ENCODE assay signal across 15 cellular contexts in the genomic region with DNA sequence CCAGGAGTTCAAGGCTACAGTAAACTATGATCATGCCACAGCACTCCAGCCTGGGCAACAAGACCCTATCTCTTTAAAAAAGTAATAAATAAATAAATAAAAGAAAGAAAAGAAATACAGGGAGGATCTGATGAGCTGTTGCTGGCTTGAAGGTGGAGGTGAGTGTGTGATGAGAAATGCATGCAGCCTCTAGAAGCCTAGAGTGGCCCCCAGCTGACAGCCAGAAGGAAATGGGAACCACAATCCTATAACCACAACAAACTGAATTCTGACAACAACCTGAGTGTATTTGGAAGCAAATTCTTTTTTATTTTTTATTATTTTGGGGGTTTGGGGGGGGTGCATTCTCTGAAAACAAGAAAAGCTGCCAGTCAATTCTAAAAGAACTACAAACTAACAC.
"Had no signal": no experiment of that assay in that cellular context is flagged by ENCODE, and none has a peak within 500 bp of the region (broad histone marks: within the 10 kb centered on the region; RNA-seq: fewer than 3 reads in every experiment).

No MANE protein-coding gene starts in this region.

- H3K27me3 ChIP-seq: adrenal gland, heart right ventricle, neural progenitor cell, ovary, sigmoid colon, suprapubic skin had no signal

- H3K27ac ChIP-seq: adrenal gland, heart right ventricle, neural progenitor cell, ovary, sigmoid colon, suprapubic skin had no signal

- H3K4me1 Mint-ChIP-seq: neural progenitor cell had no signal

- H3K9ac ChIP-seq: neural progenitor cell had no signal

- DNase-seq: activated CD4-positive, alpha-beta T cell treated with anti-CD3 and anti-CD28 coated beads for 1 hour; activated CD8-positive, alpha-beta memory T cell treated with anti-CD3 and anti-CD28 coated beads for 24 hours; activated effector memory CD4-positive, alpha-beta T cell treated with Interleukin-2 at 50 U/mL for 16 hours; adrenal gland; heart right ventricle; kidney; ovary; sigmoid colon; stimulated activated CD4-positive, alpha-beta T cell treated with anti-CD3 and anti-CD28 coated beads, Interleukin-2, amount 100 ng/mL, for 24 hours; stimulated activated naive CD4-positive, alpha-beta T cell; SW 1271; T-helper 9 cell had no signal

- H3K4me3 ChIP-seq: adrenal gland, heart right ventricle, neural progenitor cell, ovary, sigmoid colon, suprapubic skin had no signal

- H3K27ac Mint-ChIP-seq: neural progenitor cell, type B pancreatic cell had no signal

- H3K4me1 ChIP-seq: adrenal gland, neural progenitor cell, sigmoid colon, suprapubic skin had no signal

- H3K4me2 ChIP-seq: neural progenitor cell had no signal

- H3K27me3 Mint-ChIP-seq: type B pancreatic cell had no signal

- H3K9me3 Mint-ChIP-seq: neural progenitor cell, type B pancreatic cell had no signal

- H3K9me3 ChIP-seq: adrenal gland, heart right ventricle, ovary, sigmoid colon, suprapubic skin had no signal

- H2AFZ ChIP-seq: neural progenitor cell had no signal

- H3K36me3 ChIP-seq: neural progenitor cell, ovary had no signal

- ATAC-seq: heart right ventricle had no signal

- H3K4me3 Mint-ChIP-seq: neural progenitor cell, type B pancreatic cell had no signal
